In genomic region chr7:149493975-149494374, GRCh38 we compare ENCODE assay signal across 1 cellular context.
TF ChIP-seq lines count a peak whose summit lies in the region.

No MANE protein-coding gene starts in this region.

TF ChIP-seq in K562, 482 proteins besides CTCF, POLR2A, EP300 and RAD21:
- TF ChIP-seq POLR2G (IDR thresholded peaks at IDR 0.05; ENCODE audit: low read depth, low read length): 0 out of 2 replicates have a peak, but pooled peaks have one; percentile 17
TF ChIP-seq in K562: peak in this region for 1; not testable (repeated sequence) for 481.
